ENCODE assay signal across 8 cellular contexts in the genomic region with DNA sequence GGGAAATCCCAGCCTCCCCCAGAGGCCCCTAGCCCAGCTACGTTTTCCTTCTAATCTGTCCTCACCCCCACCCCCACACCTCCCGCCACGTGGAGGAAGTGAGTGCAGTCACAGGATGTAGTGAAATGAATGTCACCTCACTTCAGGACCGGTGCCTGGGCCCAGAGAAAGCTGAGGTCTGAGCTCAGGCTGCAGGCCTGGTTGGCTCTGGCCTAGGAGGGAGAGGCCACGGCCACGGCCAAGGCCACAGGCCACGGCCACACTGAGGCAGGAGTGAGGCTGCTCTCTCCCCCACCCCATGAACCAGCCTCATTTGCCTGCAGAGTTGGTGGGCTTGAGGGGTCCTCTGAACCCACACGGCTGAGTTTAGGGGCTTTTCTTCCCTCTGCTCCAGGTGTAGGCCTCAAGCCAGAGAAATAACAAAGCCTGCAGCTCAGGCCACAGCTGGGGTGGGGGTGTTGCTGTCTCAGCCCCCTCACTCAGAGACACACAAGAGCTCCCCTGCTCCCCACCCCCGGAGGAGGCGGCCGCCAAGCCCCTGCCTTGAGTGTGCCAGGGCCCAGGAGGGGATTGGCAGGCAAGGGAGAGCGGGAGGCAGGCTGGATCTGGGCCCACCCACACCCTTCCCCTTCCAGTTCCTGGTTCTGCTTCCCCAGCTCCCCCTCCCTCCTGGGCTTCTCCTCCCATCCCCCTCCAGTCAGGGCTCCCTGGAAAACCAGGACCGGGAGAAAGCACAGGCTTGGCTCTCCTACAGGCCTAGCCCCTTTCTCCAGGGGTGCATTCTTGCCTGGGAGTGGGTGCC. TPM values are rescaled to one million over a fixed set of nuclear protein-coding genes. Genes with fewer than 3 reads are reported as not detected.
DNase-seq lines count a peak whose midpoint lies in the region; ATAC-seq and TF ChIP-seq lines count a peak whose summit lies in the region.

No MANE protein-coding gene starts in this region.

- ATAC-seq in GM18858 (IDR thresholded peaks at IDR 0.05; ENCODE audit: unreplicated experiment): peak; percentile 66
- ATAC-seq in HG02943 (IDR thresholded peaks at IDR 0.05; ENCODE audit: low read depth, unreplicated experiment): peak; percentile 63
- ATAC-seq in HG03196 (IDR thresholded peaks at IDR 0.05; ENCODE audit: unreplicated experiment): no peak

- H3K9me3 ChIP-seq in NT2/D1 (ENCODE audit: insufficient read depth, low read length) (no peaks in the 10 kb centered on the region), hepatocyte (ENCODE audit: low read depth) (no peaks in the 10 kb centered on the region)

- H3K4me1 ChIP-seq in NT2/D1 (ENCODE audit: insufficient read depth, insufficient read length): peaks cover 34% of the 10 kb centered on the region
- peaks cover 15% of the 10 kb centered on the region for H3K4me1 ChIP-seq in hepatocyte (ENCODE audit: insufficient read depth)

- H3K4me3 ChIP-seq in NT2/D1 (ENCODE audit: insufficient read length, low read depth): no peak overlapping the region
- H3K4me3 ChIP-seq in hepatocyte: no peak overlapping the region

- DNase-seq in NT2/D1 (ENCODE audit: low read depth, low spot score) (peak; percentile 79), hepatocyte (ENCODE audit: low spot score) (peak; percentile 84), HK-2 (ENCODE audit: unreplicated experiment) (no peak)
- DNase-seq in activated T-helper 9 cell treated with anti-CD3 and anti-CD28 coated beads, Interleukin-2, amount 50 U/mL, for 16 hours (ENCODE audit: low read depth): peak; percentile 80
- peak; percentile 32 to 86 for DNase-seq in stimulated activated CD4-positive, alpha-beta T cell treated with anti-CD3 and anti-CD28 coated beads, Interleukin-15, amount 100 ng/mL, for 1 hour (ENCODE audit: low read depth in 1 of 2, low spot score in 1 of 2)

- H3K27me3 ChIP-seq in NT2/D1 (ENCODE audit: insufficient read depth, insufficient read length): no peaks in the 10 kb centered on the region
- no peaks in the 10 kb centered on the region for H3K27me3 ChIP-seq in hepatocyte

- peaks cover 53% of the 10 kb centered on the region for H3K79me2 ChIP-seq in hepatocyte

- no peaks in the 10 kb centered on the region for H3K9me2 ChIP-seq in hepatocyte (replicated peaks; ENCODE audit: insufficient read depth)

- peak overlapping the region; percentile 48 for H3K4me2 ChIP-seq in hepatocyte

- H3K27ac ChIP-seq in hepatocyte: peak overlapping the region; percentile 90

- WGBS in hepatocyte (ENCODE audit: low lambda C conversion rate, missing lambda C conversion rate): 44% methylated on average over 9 of the region's 13 CpGs

- TF ChIP-seq CTCF in hepatocyte (IDR thresholded peaks at IDR 0.05; ENCODE audit: poor library complexity): no peak

- no peak overlapping the region for H2AFZ ChIP-seq in hepatocyte

- H4K20me1 ChIP-seq in hepatocyte (ENCODE audit: insufficient read depth, poor library complexity, severe bottlenecking): peaks cover 34% of the 10 kb centered on the region

- H3K9ac ChIP-seq in NT2/D1 (ENCODE audit: insufficient read length, low read depth): peak overlapping the region; percentile 77

- H3K36me3 ChIP-seq in NT2/D1 (ENCODE audit: insufficient read depth, insufficient read length, low read length) (no peaks in the 10 kb centered on the region), hepatocyte (replicated peaks; ENCODE audit: insufficient read depth, low read depth) (no peaks in the 10 kb centered on the region)

RNA-seq across cellular contexts. Expression of gene DNMT3A, which starts 27.0 kb away (rescaled TPM):
- total RNA-seq in hepatocyte: 43.8 and 49.5 TPM in 2 replicates
- polyA plus RNA-seq in hepatocyte: 27.9 and 28.3 TPM in 2 replicates
